ENCODE assay signal across 16 cellular contexts in genomic region chr2:229874647-229875046, GRCh38.
"Had no signal": no experiment of that assay in that cellular context is flagged by ENCODE, and none has a peak within 500 bp of the region (broad histone marks: within the 10 kb centered on the region; RNA-seq: fewer than 3 reads in every experiment).

No MANE protein-coding gene starts in this region.

- H3K27ac Mint-ChIP-seq: activated CD8-positive, alpha-beta T cell treated with anti-CD3 and anti-CD28 coated beads for 36 hours; type B pancreatic cell had no signal

- H3K9me3 ChIP-seq: left lung, ovary, right lobe of liver, SJSA1 had no signal

- H3K4me3 Mint-ChIP-seq: activated CD8-positive, alpha-beta T cell treated with anti-CD3 and anti-CD28 coated beads for 36 hours; neural crest cell; type B pancreatic cell had no signal

- H3K4me1 ChIP-seq: SJSA1 had no signal

- H3K36me3 ChIP-seq: ovary had no signal

- H3K9me3 Mint-ChIP-seq: activated CD8-positive, alpha-beta T cell treated with anti-CD3 and anti-CD28 coated beads for 36 hours; neural crest cell; type B pancreatic cell had no signal

- H3K4me3 ChIP-seq: left lung, ovary, right lobe of liver, SJSA1, smooth muscle cell had no signal

- H3K27me3 ChIP-seq: left lung, ovary, right lobe of liver, SJSA1 had no signal

- DNase-seq: activated CD4-positive, alpha-beta T cell treated with anti-CD3 and anti-CD28 coated beads for 4 hours; activated CD8-positive, alpha-beta T cell treated with anti-CD3 and anti-CD28 coated beads for 36 hours; activated naive CD4-positive, alpha-beta T cell; kidney; left lung; ovary; right lobe of liver; stimulated activated naive CD8-positive, alpha-beta T cell treated with anti-CD3 and anti-CD28 coated beads, Interleukin-15, Interleukin-2, amounts not matched to agents 100 U/mL and 50 U/mL, for 24 hours; SW 1271; T1000 had no signal

- ATAC-seq: activated CD8-positive, alpha-beta T cell treated with anti-CD3 and anti-CD28 coated beads for 36 hours; esophagus mucosa; left lung; right lobe of liver; stimulated activated naive CD8-positive, alpha-beta T cell treated with anti-CD3 and anti-CD28 coated beads, Interleukin-15, Interleukin-2, amounts not matched to agents 100 U/mL and 50 U/mL, for 24 hours had no signal

- H3K27me3 Mint-ChIP-seq: activated CD8-positive, alpha-beta T cell treated with anti-CD3 and anti-CD28 coated beads for 36 hours; type B pancreatic cell had no signal

- H3K27ac ChIP-seq: left lung, ovary, right lobe of liver, SJSA1, VCaP had no signal
